In the genomic region with DNA sequence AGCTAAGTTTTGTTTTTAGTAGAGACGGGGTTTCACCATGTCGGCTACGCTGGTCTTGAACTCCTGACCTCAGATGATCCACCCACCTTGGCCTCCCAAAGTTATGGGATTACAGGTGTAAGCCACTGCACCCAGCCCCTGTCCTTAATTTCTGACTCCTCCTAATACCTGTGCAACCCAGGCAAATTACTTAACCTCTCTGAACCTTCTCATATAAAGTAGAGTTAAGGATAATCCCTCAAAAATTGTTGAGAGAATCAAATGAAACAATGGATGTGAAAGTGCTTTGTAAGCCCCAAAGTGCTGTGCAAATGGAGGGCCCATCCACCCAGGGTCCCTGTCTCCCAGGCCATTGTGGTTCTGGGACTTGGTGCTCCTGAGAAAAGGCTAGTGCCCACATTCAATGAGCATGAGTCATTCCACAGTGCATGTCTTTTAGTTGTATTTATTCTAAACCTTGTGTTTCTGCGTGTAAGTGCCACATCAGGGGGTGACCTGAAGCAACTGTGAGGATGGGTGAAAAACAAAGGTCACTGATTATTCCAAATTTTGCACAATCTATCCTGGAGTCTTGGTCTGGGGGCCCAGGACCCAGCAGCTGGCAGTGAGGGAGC, we compare ENCODE assay signal across 8 cellular contexts.
DNase-seq lines count a peak whose midpoint lies in the region; ATAC-seq and TF ChIP-seq lines count a peak whose summit lies in the region.

No MANE protein-coding gene starts in this region.

- peaks cover 52% of the 10 kb centered on the region for H3K4me1 Mint-ChIP-seq in activated T-cell treated with anti-CD3 and anti-CD28 coated beads, Interleukin-2, amount 50 U/mL, for 24 hours (ENCODE audit: low read depth)
- H3K4me1 Mint-ChIP-seq in activated B cell treated with CpG ODN at 0.5 μM for 24 hours: peaks cover 93% of the 10 kb centered on the region

- H3K27me3 ChIP-seq in upper lobe of right lung: no peaks in the 10 kb centered on the region

- H3K9me3 Mint-ChIP-seq in activated T-cell treated with anti-CD3 and anti-CD28 coated beads, Interleukin-2, amount 50 U/mL, for 24 hours: no peaks in the 10 kb centered on the region
- H3K9me3 Mint-ChIP-seq in activated B cell treated with CpG ODN at 0.5 μM for 24 hours: no peaks in the 10 kb centered on the region

- no peak for DNase-seq in activated T-cell treated with anti-CD3 and anti-CD28 coated beads, Interleukin-2, amount 50 U/mL, for 24 hours
- no peak for DNase-seq in activated T-cell treated with anti-CD3 and anti-CD28 coated beads, Interleukin-2, amount 50 U/mL, for 48 hours
- no peak for DNase-seq in activated B cell treated with CpG ODN at 0.5 μM for 24 hours
- DNase-seq in kidney tubule cell (ENCODE audit: low spot score): peak; percentile 63
- no peak for DNase-seq in upper lobe of right lung
- no peak for DNase-seq in SW 1271 (lab: John Stamatoyannopoulos, UW)
- no peak for DNase-seq in NCI-H1930 (lab: John Stamatoyannopoulos, UW)

- CTCF ChIA-PET in activated B cell treated with CpG ODN at 0.5 μM for 24 hours (lab: Charles Lee): interaction anchor here (1.5 kb wide), 1 partner anchor 16 kb away, joined by 7 read pairs; no protein-coding TSS in a partner anchor

- intact Hi-C loops in activated B cell treated with CpG ODN at 0.5 μM for 24 hours (cut with micrococcal nuclease) (loop anchor here (1.0 kb wide), 2 partner anchors 19 to 56 kb away; no protein-coding TSS in a partner anchor), upper lobe of right lung (cut with DNase I) (no loop called here)

- no peaks in the 10 kb centered on the region for H3K9me3 ChIP-seq in upper lobe of right lung

- no peak overlapping the region for H3K4me3 ChIP-seq in upper lobe of right lung

- POLR2A ChIA-PET in activated B cell treated with CpG ODN at 0.5 μM for 24 hours (lab: Charles Lee): interaction anchor here (0.5 to 4.0 kb wide), 6 partner anchors 17 to 1988 kb away, joined by 3 to 19 read pairs (median 4); no protein-coding TSS in a partner anchor

- H3K4me1 ChIP-seq in upper lobe of right lung: peaks cover 52% of the 10 kb centered on the region

- no peak for ATAC-seq in activated B cell treated with CpG ODN at 0.5 μM for 24 hours (ENCODE audit: low read depth)
- ATAC-seq in upper lobe of right lung: no peak
- ATAC-seq in GM21619 (IDR thresholded peaks at IDR 0.05; ENCODE audit: unreplicated experiment): no peak

- H3K4me3 Mint-ChIP-seq in activated T-cell treated with anti-CD3 and anti-CD28 coated beads, Interleukin-2, amount 50 U/mL, for 24 hours: no peak overlapping the region
- no peak overlapping the region for H3K4me3 Mint-ChIP-seq in activated B cell treated with CpG ODN at 0.5 μM for 24 hours

- H3K36me3 ChIP-seq in upper lobe of right lung: no peaks in the 10 kb centered on the region

- H3K27me3 Mint-ChIP-seq in activated T-cell treated with anti-CD3 and anti-CD28 coated beads, Interleukin-2, amount 50 U/mL, for 24 hours: no peaks in the 10 kb centered on the region
- no peaks in the 10 kb centered on the region for H3K27me3 Mint-ChIP-seq in activated B cell treated with CpG ODN at 0.5 μM for 24 hours

- H3K36me3 Mint-ChIP-seq in activated T-cell treated with anti-CD3 and anti-CD28 coated beads, Interleukin-2, amount 50 U/mL, for 24 hours (ENCODE audit: low read depth): no peaks in the 10 kb centered on the region
- no peaks in the 10 kb centered on the region for H3K36me3 Mint-ChIP-seq in activated B cell treated with CpG ODN at 0.5 μM for 24 hours (ENCODE audit: low read depth)

- H3K27ac Mint-ChIP-seq in activated T-cell treated with anti-CD3 and anti-CD28 coated beads, Interleukin-2, amount 50 U/mL, for 24 hours: peak overlapping the region; percentile 37
- peak overlapping the region; percentile 99 for H3K27ac Mint-ChIP-seq in activated B cell treated with CpG ODN at 0.5 μM for 24 hours

- no peak for TF ChIP-seq CTCF in activated B cell treated with CpG ODN at 0.5 μM for 24 hours (IDR thresholded peaks at IDR 0.05)
- no peak for TF ChIP-seq CTCF in upper lobe of right lung (IDR thresholded peaks at IDR 0.05)

- peak overlapping the region; percentile 87 for H3K27ac ChIP-seq in upper lobe of right lung
